25 cellular contexts compared by ENCODE assay signal in the genomic region with DNA sequence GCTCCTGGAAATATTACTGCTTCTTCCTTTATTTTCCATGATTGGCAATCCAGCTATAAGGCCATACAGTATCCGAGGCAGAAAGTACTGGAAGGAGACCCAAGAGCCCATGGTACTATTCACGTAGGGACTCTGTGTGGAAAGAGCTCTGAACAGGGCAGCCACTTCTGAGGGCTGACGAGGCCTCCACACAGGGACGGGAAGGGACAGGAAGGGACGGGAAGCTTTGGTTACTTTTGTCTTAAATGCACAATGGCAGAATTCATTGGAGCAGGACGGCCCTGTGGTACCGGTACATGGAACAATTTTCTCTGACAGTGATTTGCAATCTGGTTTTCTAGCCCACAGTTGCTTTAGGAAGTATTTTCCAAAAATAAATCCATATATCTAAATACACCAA.
"Had no signal": no experiment of that assay in that cellular context is flagged by ENCODE, and none has a peak within 500 bp of the region (broad histone marks: within the 10 kb centered on the region; RNA-seq: fewer than 3 reads in every experiment).

No MANE protein-coding gene starts in this region.

- H3K9me3 Mint-ChIP-seq: activated naive CD4-positive, alpha-beta T cell treated with anti-CD3 and anti-CD28 coated beads, Interleukin-2, amount 10 ng/mL, durations not matched to agents 7 days and 5 days; activated naive CD8-positive, alpha-beta T cell treated with anti-CD3 and anti-CD28 coated beads, Interleukin-2, amount 50 U/mL, for 24 hours; mesothelial cell of epicardium; type B pancreatic cell had no signal

- H3K36me3 ChIP-seq: brain microvascular endothelial cell, prostate gland, right atrium auricular region, SJSA1 had no signal

- H3K27me3 ChIP-seq: brain microvascular endothelial cell, foreskin keratinocyte, right atrium auricular region, SJSA1, suprapubic skin had no signal

- H3K9me3 ChIP-seq: prostate gland, right atrium auricular region, SJSA1, suprapubic skin had no signal

- H3K27me3 Mint-ChIP-seq: activated naive CD4-positive, alpha-beta T cell treated with anti-CD3 and anti-CD28 coated beads, Interleukin-2, amount 10 ng/mL, durations not matched to agents 7 days and 5 days; activated naive CD8-positive, alpha-beta T cell treated with anti-CD3 and anti-CD28 coated beads, Interleukin-2, amount 50 U/mL, for 24 hours; T-helper 17 cell; type B pancreatic cell had no signal

- DNase-seq: activated CD4-positive, alpha-beta T cell treated with anti-CD3 and anti-CD28 coated beads, Interleukin-2, amount 50 U/mL, for 1 hour; activated CD4-positive, CD25-positive, alpha-beta regulatory T cell treated with anti-CD3 and anti-CD28 coated beads, Interleukin-2, amount 50 U/mL, for 72 hours; activated effector memory CD4-positive, alpha-beta T cell treated with Interleukin-2 at 50 U/mL for 16 hours; activated naive CD4-positive, alpha-beta T cell treated with anti-CD3 and anti-CD28 coated beads, Interleukin-2, amount 10 ng/mL, durations not matched to agents 7 days and 5 days; activated naive CD8-positive, alpha-beta T cell treated with anti-CD3 and anti-CD28 coated beads, Interleukin-2, amount 50 U/mL, for 24 hours; activated T-cell treated with anti-CD3 and anti-CD28 coated beads for 4 hours; aorta; brain microvascular endothelial cell; foreskin keratinocyte; hippocampal formation; islet precursor cell; stimulated activated CD4-positive, alpha-beta T cell treated with anti-CD3 and anti-CD28 coated beads, Interleukin-12 subunit alpha, Interleukin-12 subunit beta, amount 100 ng/mL, for 4 hours; stimulated activated CD4-positive, alpha-beta T cell treated with anti-CD3 and anti-CD28 coated beads, Interleukin-1b, Interleukin-23, amount 100 ng/mL, for 48 hours; stimulated activated CD8-positive, alpha-beta memory T cell treated with anti-CD3 and anti-CD28 coated beads, Interleukin-4, amount 100 ng/mL, for 48 hours; stimulated activated naive CD4-positive, alpha-beta T cell treated with Interleukin-2 at 50 U/mL for 16 hours; T-helper 17 cell had no signal

- H3K4me3 Mint-ChIP-seq: activated naive CD4-positive, alpha-beta T cell treated with anti-CD3 and anti-CD28 coated beads, Interleukin-2, amount 10 ng/mL, durations not matched to agents 7 days and 5 days; activated naive CD8-positive, alpha-beta T cell treated with anti-CD3 and anti-CD28 coated beads, Interleukin-2, amount 50 U/mL, for 24 hours; mesothelial cell of epicardium; T-helper 17 cell; type B pancreatic cell had no signal

- H3K4me1 Mint-ChIP-seq: mesothelial cell of epicardium had no signal

- H3K27ac Mint-ChIP-seq: mesothelial cell of epicardium, T-helper 17 cell, type B pancreatic cell had no signal

- H3K27ac ChIP-seq: brain microvascular endothelial cell, foreskin keratinocyte, prostate gland, right atrium auricular region, SJSA1, suprapubic skin, VCaP had no signal

- H3K4me1 ChIP-seq: foreskin keratinocyte, prostate gland, SJSA1, suprapubic skin had no signal

- H3K4me3 ChIP-seq: lung, prostate gland, right atrium auricular region, SJSA1, suprapubic skin had no signal

- ATAC-seq: activated naive CD8-positive, alpha-beta T cell treated with anti-CD3 and anti-CD28 coated beads, Interleukin-2, amount 50 U/mL, for 24 hours; foreskin keratinocyte; left lobe of liver; T-helper 17 cell had no signal
